In genomic region chr15:63203451-63204090, GRCh38 we compare ENCODE assay signal across 10 cellular contexts. TPM values are rescaled to one million over a fixed set of nuclear protein-coding genes. Genes with fewer than 3 reads are reported as not detected.
DNase-seq lines count a peak whose midpoint lies in the region; TF ChIP-seq lines count a peak whose summit lies in the region.
"Had no signal": no experiment of that assay in that cellular context is flagged by ENCODE, and none has a peak within 500 bp of the region (broad histone marks: within the 10 kb centered on the region; RNA-seq: fewer than 3 reads in every experiment).

No MANE protein-coding gene starts in this region.

- H3K4me3 ChIP-seq in HL-60 (replicated peaks; ENCODE audit: insufficient read depth, low read length) (no peak overlapping the region), epithelial cell of proximal tubule (ENCODE audit: low read depth, low read length) (no peak overlapping the region), SJCRH30 (no peak overlapping the region)
- H3K4me3 ChIP-seq: dorsolateral prefrontal cortex had no signal

- H3K4ac ChIP-seq in H9 (ENCODE audit: low read depth, low read length), result no peak overlapping the region

- no peaks in the 10 kb centered on the region for H4K20me1 ChIP-seq in H9 (ENCODE audit: control insufficient read depth, insufficient read depth, insufficient read length)

- no peak overlapping the region for H3K14ac ChIP-seq in H9 (ENCODE audit: insufficient read depth, low read length)

- H3K23me2 ChIP-seq in H9 (ENCODE audit: insufficient read length, low read depth, low read length, poor library complexity, severe bottlenecking), result no peaks in the 10 kb centered on the region

- H3K79me2 ChIP-seq in H9 (ENCODE audit: insufficient read depth, low read length), result 0 out of 2 replicates have a peak, but pooled peaks cover 2% of the 10 kb centered on the region

- H4K8ac ChIP-seq in H9 (replicated peaks; ENCODE audit: insufficient read length, low read depth, low read length), result no peak overlapping the region

- no peaks in the 10 kb centered on the region for H3K9me3 ChIP-seq in H9 (ENCODE audit: control insufficient read depth, low read depth, low read length)
- H3K9me3 ChIP-seq in SJCRH30 (replicated peaks), result no peaks in the 10 kb centered on the region

- H3K27me3 Mint-ChIP-seq in H9 (ENCODE audit: low read depth), result no peaks in the 10 kb centered on the region

- H2BK20ac ChIP-seq in H9 (ENCODE audit: low read depth, low read length, poor library complexity, severe bottlenecking), result no peak overlapping the region

- H3K27ac ChIP-seq in HL-60 (replicated peaks), result no peak overlapping the region
- H3K27ac ChIP-seq in H9 (ENCODE audit: insufficient read length, low read depth, low read length), result no peak overlapping the region
- H3K27ac ChIP-seq in SJCRH30, result no peak overlapping the region

- H4K91ac ChIP-seq in H9 (ENCODE audit: insufficient read length, low read depth, low read length), result no peak overlapping the region

- H3K36me3 ChIP-seq in SJCRH30, result peaks cover 2% of the 10 kb centered on the region

- no peaks in the 10 kb centered on the region for H3K9me3 Mint-ChIP-seq in H9

- no peak overlapping the region for H3T11ph ChIP-seq in H9 (ENCODE audit: low read length)

- no peak overlapping the region for H2BK12ac ChIP-seq in H9 (ENCODE audit: insufficient read length, low read depth, low read length)

- peak; percentile 58 for DNase-seq in CD1c-positive myeloid dendritic cell (ENCODE audit: extremely low spot score)
- peak; percentile 69 to 79 for DNase-seq in HL-60 (ENCODE audit: low read depth in 1 of 2, low spot score in 1 of 2)
- peak; percentile 30 to 35 for DNase-seq in activated CD4-positive, alpha-beta T cell treated with anti-CD3 and anti-CD28 coated beads for 4 hours
- DNase-seq in epithelial cell of proximal tubule (ENCODE audit: low read depth), result no peak
- no peak for DNase-seq in NAMALWA (ENCODE audit: low spot score)
- DNase-seq in H9, result no peak
- no peak for DNase-seq in SJCRH30
- DNase-seq in SHP77 treated with DMSO at 0.1 percent for 48 hours (lab: John Stamatoyannopoulos, UW), result no peak
- DNase-seq: dorsolateral prefrontal cortex, Right ventricle myocardium superior had no signal

- H3K4me3 Mint-ChIP-seq in H9, result no peak overlapping the region

- no peak overlapping the region for H4K5ac ChIP-seq in H9 (ENCODE audit: insufficient read length, low read depth, low read length)

- H3K18ac ChIP-seq in H9 (ENCODE audit: insufficient read length, low read depth, low read length), result no peak overlapping the region

- no peak overlapping the region for H2BK15ac ChIP-seq in H9 (ENCODE audit: low read depth, low read length)

- H3K4me1 Mint-ChIP-seq in H9, result peaks cover 21 to 27% of the 10 kb centered on the region in 2 experiments

- no CpG with 5 or more reads among the region's 9 CpGs for WGBS in H9 (ENCODE audit: extremely low coverage, insufficient read length, low lambda C conversion rate)

- no peak overlapping the region for H2AK5ac ChIP-seq in H9 (ENCODE audit: insufficient read length, low read length)

- TF ChIP-seq CTCF in HL-60 (IDR thresholded peaks at IDR 0.05; ENCODE audit: insufficient read depth, low read length) (no peak), epithelial cell of proximal tubule (conservative IDR thresholded peaks at IDR 0.05; ENCODE audit: low read depth, low read length) (peak; percentile 16), H9 (conservative IDR thresholded peaks at IDR 0.05) (no peak)

- H3K4me2 ChIP-seq in H9 (ENCODE audit: insufficient read depth, insufficient read length, low read length), result no peak overlapping the region

- no peaks in the 10 kb centered on the region for H3K27me3 ChIP-seq in HL-60 (ENCODE audit: insufficient read depth, poor library complexity, severe bottlenecking)
- no peaks in the 10 kb centered on the region for H3K27me3 ChIP-seq in H9 (ENCODE audit: insufficient read depth, low read length)
- no peaks in the 10 kb centered on the region for H3K27me3 ChIP-seq in SJCRH30
- H3K27me3 ChIP-seq: dorsolateral prefrontal cortex had no signal

- H2AFZ ChIP-seq in H9 (ENCODE audit: low read length), result no peak overlapping the region

- H2BK120ac ChIP-seq in H9 (ENCODE audit: low read depth, low read length, poor library complexity, severe bottlenecking), result no peak overlapping the region

- no peaks in the 10 kb centered on the region for H3K79me1 ChIP-seq in H9 (ENCODE audit: insufficient read depth, low read depth, low read length, poor library complexity, severe bottlenecking)

- H2BK5ac ChIP-seq in H9 (ENCODE audit: insufficient read length, low read length), result no peak overlapping the region

- peaks cover 0 to 6% (median 3%) of the 10 kb centered on the region in 3 experiments; a peak in 5 of 7 replicates for H3K36me3 Mint-ChIP-seq in H9 (ENCODE audit: insufficient read depth in 1 of 3, low read depth in 3 of 3)

- no peaks in the 10 kb centered on the region for H3K4me1 ChIP-seq in H9 (ENCODE audit: insufficient read depth, low read length)
- H3K4me1 ChIP-seq in SJCRH30, result peaks cover 5% of the 10 kb centered on the region

- H3K27ac Mint-ChIP-seq in H9, result peak overlapping the region in 1 of 3 experiments; percentile 25; a peak in 2 of 7 replicates

- no peak overlapping the region for H3K9ac ChIP-seq in H9 (ENCODE audit: extremely low read depth, insufficient read length, low read length)

- H3K23ac ChIP-seq in H9 (ENCODE audit: insufficient read length, low read depth, low read length), result no peak overlapping the region

- no peak overlapping the region for H3K56ac ChIP-seq in H9 (ENCODE audit: insufficient read length, low read depth, low read length)

RNA-seq across cellular contexts. Expression of gene RAB8B, which starts 14.2 kb away (rescaled TPM):
- total RNA-seq in epithelial cell of proximal tubule (20.9 and 27.0 TPM in 2 replicates), H9 (2021) (32.2 and 33.8 TPM in 2 replicates)
- 47.2 and 50.4 TPM in 2 replicates for total RNA-seq in SJCRH30 (2014; rRNA removed; shearing (Covaris generic))

RNA-seq across cellular contexts. Expression of gene RPS27L, which starts 46.3 kb away (rescaled TPM):
- total RNA-seq in epithelial cell of proximal tubule, result 106 and 231 TPM in 2 replicates
- total RNA-seq in H9 (2021), result 180 and 194 TPM in 2 replicates
- total RNA-seq in SJCRH30 (2014; rRNA removed; shearing (Covaris generic)), result 178 and 185 TPM in 2 replicates

Comparison
In these comparisons a context has a peak if more than half of its experiments do, and no peak if none do; other contexts are left out.
1. DNase-seq: peak in CD1c-positive myeloid dendritic cell (single experiment), HL-60 (2 of 2) and activated CD4-positive, alpha-beta T cell treated with anti-CD3 and anti-CD28 coated beads for 4 hours (2 of 2); none in epithelial cell of proximal tubule (single experiment), NAMALWA (single experiment), H9 (single experiment), SJCRH30 (0 of 2) and SHP77 treated with DMSO at 0.1 percent for 48 hours (single experiment).